ENCODE assay signal across 8 cellular contexts in genomic region chr17:75848523-75849303, GRCh38. TPM values are rescaled to one million over a fixed set of nuclear protein-coding genes. Genes with fewer than 3 reads are reported as not detected.
DNase-seq lines count a peak whose midpoint lies in the region; ATAC-seq and TF ChIP-seq lines count a peak whose summit lies in the region.

No MANE protein-coding gene starts in this region.

- H3K4me1 Mint-ChIP-seq in stimulated activated effector memory CD8-positive, alpha-beta T cell treated with anti-CD3 and anti-CD28 coated beads, Interleukin-12 subunit alpha, Interleukin-12 subunit beta, amount 100 ng/mL, for 72 hours: peaks cover 32% of the 10 kb centered on the region

- no peak overlapping the region for H3K27ac Mint-ChIP-seq in stimulated activated effector memory CD8-positive, alpha-beta T cell treated with anti-CD3 and anti-CD28 coated beads, Interleukin-12 subunit alpha, Interleukin-12 subunit beta, amount 100 ng/mL, for 72 hours

- DNase-seq in NCI-H345 treated with DMSO at 0.1 percent for 48 hours (lab: John Stamatoyannopoulos, UW; ENCODE audit: unreplicated experiment) (peak; percentile 21), ecto neural progenitor cell (ENCODE audit: low spot score) (peak; percentile 83), mucosa of gallbladder (ENCODE audit: low spot score) (peak; percentile 83)
- peak; percentile 84 to 87 for DNase-seq in activated CD4-positive, alpha-beta T cell treated with anti-CD3 and anti-CD28 coated beads, Interleukin-2, amount 50 U/mL, for 4 hours
- peak; percentile 76 to 88 for DNase-seq in stimulated activated effector memory CD8-positive, alpha-beta T cell treated with anti-CD3 and anti-CD28 coated beads, Interleukin-12 subunit alpha, Interleukin-12 subunit beta, amount 100 ng/mL, for 72 hours (ENCODE audit: low spot score in 2 of 2)

- H3K4me3 ChIP-seq in GM12875 (ENCODE audit: low read depth, low read length): no peak overlapping the region

- H3K4me3 Mint-ChIP-seq in stimulated activated effector memory CD8-positive, alpha-beta T cell treated with anti-CD3 and anti-CD28 coated beads, Interleukin-12 subunit alpha, Interleukin-12 subunit beta, amount 100 ng/mL, for 72 hours: no peak overlapping the region

- H3K36me3 Mint-ChIP-seq in stimulated activated effector memory CD8-positive, alpha-beta T cell treated with anti-CD3 and anti-CD28 coated beads, Interleukin-12 subunit alpha, Interleukin-12 subunit beta, amount 100 ng/mL, for 72 hours: peaks cover 81% of the 10 kb centered on the region

- TF ChIP-seq CTCF in GM12875 (IDR thresholded peaks at IDR 0.05; ENCODE audit: borderline replicate concordance, insufficient read depth, low read depth, low read length): peak; percentile 83

- H3K9me3 Mint-ChIP-seq in stimulated activated effector memory CD8-positive, alpha-beta T cell treated with anti-CD3 and anti-CD28 coated beads, Interleukin-12 subunit alpha, Interleukin-12 subunit beta, amount 100 ng/mL, for 72 hours: no peaks in the 10 kb centered on the region

- peak; percentile 36 for ATAC-seq in stimulated activated effector memory CD8-positive, alpha-beta T cell treated with anti-CD3 and anti-CD28 coated beads, Interleukin-12 subunit alpha, Interleukin-12 subunit beta, amount 100 ng/mL, for 72 hours
- ATAC-seq in GM19324 (IDR thresholded peaks at IDR 0.05; ENCODE audit: low FRiP score, unreplicated experiment) (no peak), HG02885 (IDR thresholded peaks at IDR 0.05; ENCODE audit: poor library complexity, unreplicated experiment) (no peak)

RNA-seq across cellular contexts. Expression of gene UNC13D, which starts 4.5 kb away (rescaled TPM):
- 26.4 TPM for total RNA-seq in mucosa of gallbladder

RNA-seq across cellular contexts. Expression of gene WBP2, which starts 6.4 kb away (rescaled TPM):
- 160 TPM for total RNA-seq in mucosa of gallbladder

RNA-seq across cellular contexts. Expression of gene TRIM47, which starts 29.7 kb away (rescaled TPM):
- total RNA-seq in mucosa of gallbladder: 68.2 TPM

RNA-seq across cellular contexts. Expression of gene TRIM65, which starts 48.0 kb away (rescaled TPM):
- total RNA-seq in mucosa of gallbladder: 24.0 TPM

RNA-seq across cellular contexts. Expression of gene MRPL38, which starts 56.0 kb away (rescaled TPM):
- 107 TPM for total RNA-seq in mucosa of gallbladder

Comparison
In these comparisons a context has a peak if more than half of its experiments do, and no peak if none do; other contexts are left out.
1. DNase-seq: peak in every context shown above with its lines; median percentile 86 in activated CD4-positive, alpha-beta T cell treated with anti-CD3 and anti-CD28 coated beads, Interleukin-2, amount 50 U/mL, for 4 hours; 83 in ecto neural progenitor cell; 83 in mucosa of gallbladder; 82 in stimulated activated effector memory CD8-positive, alpha-beta T cell treated with anti-CD3 and anti-CD28 coated beads, Interleukin-12 subunit alpha, Interleukin-12 subunit beta, amount 100 ng/mL, for 72 hours; 21 in NCI-H345 treated with DMSO at 0.1 percent for 48 hours.